In the genomic region with DNA sequence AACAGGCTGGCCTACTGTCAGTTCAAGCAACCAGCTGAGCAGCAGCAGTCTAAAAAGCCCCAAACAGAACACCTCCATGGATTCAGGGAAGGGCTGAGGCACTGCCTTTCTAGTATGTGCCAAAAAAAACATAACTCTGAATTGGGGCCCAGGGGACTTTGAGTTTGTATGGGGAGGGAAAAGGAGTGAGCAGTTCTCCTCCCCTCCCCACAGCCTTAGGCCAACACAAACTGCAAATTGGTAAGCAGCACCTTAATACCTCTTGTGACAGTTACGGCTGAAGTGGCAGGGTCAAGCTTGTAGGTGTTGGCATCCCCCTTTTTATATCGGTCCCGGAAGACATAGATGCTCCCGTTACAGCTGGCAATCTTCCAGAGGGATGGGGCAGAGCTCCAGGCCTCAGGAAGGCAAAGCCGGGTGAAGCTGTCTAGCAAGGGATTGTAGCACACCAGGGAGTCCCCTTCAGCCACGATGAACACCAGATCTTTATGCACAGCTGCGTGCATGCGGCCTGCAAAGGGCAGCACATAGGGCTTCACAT, we compare ENCODE assay signal across 16 cellular contexts. TPM values are rescaled to one million over a fixed set of nuclear protein-coding genes. Genes with fewer than 3 reads are reported as not detected.
DNase-seq lines count a peak whose midpoint lies in the region; ATAC-seq and TF ChIP-seq lines count a peak whose summit lies in the region.
"Had no signal": no experiment of that assay in that cellular context is flagged by ENCODE, and none has a peak within 500 bp of the region (broad histone marks: within the 10 kb centered on the region; RNA-seq: fewer than 3 reads in every experiment).

No MANE protein-coding gene starts in this region.

- no peak for ATAC-seq in stimulated activated naive CD8-positive, alpha-beta T cell treated with anti-CD3 and anti-CD28 coated beads, Interleukin-15, Interleukin-2, amounts not matched to agents 100 U/mL and 50 U/mL, for 24 hours
- no peak for ATAC-seq in stimulated activated memory B cell treated with anti-CD40 and anti-IgM and Interleukin-4, amounts not matched to agents 10 μg/mL and 1 μg/mL and 100 μg/mL, for 72 hours
- ATAC-seq: A549 had no signal

- H3K9me3 Mint-ChIP-seq in stimulated activated naive CD8-positive, alpha-beta T cell treated with anti-CD3 and anti-CD28 coated beads, Interleukin-15, Interleukin-2, amounts not matched to agents 100 ng/mL and 50 ng/mL, for 24 hours = no peaks in the 10 kb centered on the region
- no peaks in the 10 kb centered on the region for H3K9me3 Mint-ChIP-seq in stimulated activated memory B cell treated with anti-CD40 and anti-IgM and Interleukin-4, amounts not matched to agents 10 μg/mL and 1 μg/mL and 100 μg/mL, for 72 hours
- H3K9me3 Mint-ChIP-seq: T-helper 1 cell treated with Interleukin-12 subunit alpha and Interleukin-12 subunit beta and Interleukin-4 antibody, amounts not matched to agents 30 μg/mL and 1 μg/mL, for 36 hours had no signal

- H3K36me3 Mint-ChIP-seq in stimulated activated naive CD8-positive, alpha-beta T cell treated with anti-CD3 and anti-CD28 coated beads, Interleukin-15, Interleukin-2, amounts not matched to agents 100 ng/mL and 50 ng/mL, for 24 hours (ENCODE audit: low read depth) = peaks cover 66% of the 10 kb centered on the region
- peaks cover 31% of the 10 kb centered on the region for H3K36me3 Mint-ChIP-seq in stimulated activated memory B cell treated with anti-CD40 and anti-IgM and Interleukin-4, amounts not matched to agents 10 μg/mL and 1 μg/mL and 100 μg/mL, for 72 hours

- no peaks in the 10 kb centered on the region for H3K27me3 ChIP-seq in dorsolateral prefrontal cortex
- no peaks in the 10 kb centered on the region for H3K27me3 ChIP-seq in ascending aorta
- H3K27me3 ChIP-seq in effector memory CD4-positive, alpha-beta T cell (replicated peaks; ENCODE audit: control insufficient read depth, insufficient read depth, low read length, poor library complexity, severe bottlenecking) = no peaks in the 10 kb centered on the region

- intact Hi-C loops in dorsolateral prefrontal cortex (cut with DNase I) = loop anchor here in 1 of 2 donors (10.0 kb wide), 1 partner anchor 192 kb away; a partner anchor contains a TSS
- intact Hi-C loops in ascending aorta (cut with DNase I) = no loop called here

- no peak overlapping the region for H3K4me3 Mint-ChIP-seq in stimulated activated naive CD8-positive, alpha-beta T cell treated with anti-CD3 and anti-CD28 coated beads, Interleukin-15, Interleukin-2, amounts not matched to agents 100 ng/mL and 50 ng/mL, for 24 hours
- no peak overlapping the region for H3K4me3 Mint-ChIP-seq in stimulated activated memory B cell treated with anti-CD40 and anti-IgM and Interleukin-4, amounts not matched to agents 10 μg/mL and 1 μg/mL and 100 μg/mL, for 72 hours
- H3K4me3 Mint-ChIP-seq: T-helper 1 cell treated with Interleukin-12 subunit alpha and Interleukin-12 subunit beta and Interleukin-4 antibody, amounts not matched to agents 30 μg/mL and 1 μg/mL, for 36 hours had no signal

- H3K27ac Mint-ChIP-seq in stimulated activated naive CD8-positive, alpha-beta T cell treated with anti-CD3 and anti-CD28 coated beads, Interleukin-15, Interleukin-2, amounts not matched to agents 100 ng/mL and 50 ng/mL, for 24 hours = peak overlapping the region; percentile 40
- H3K27ac Mint-ChIP-seq in stimulated activated memory B cell treated with anti-CD40 and anti-IgM and Interleukin-4, amounts not matched to agents 10 μg/mL and 1 μg/mL and 100 μg/mL, for 72 hours = no peak overlapping the region
- H3K27ac Mint-ChIP-seq: progenitor cell of endocrine pancreas; T-helper 1 cell treated with Interleukin-12 subunit alpha and Interleukin-12 subunit beta and Interleukin-4 antibody, amounts not matched to agents 30 μg/mL and 1 μg/mL, for 36 hours had no signal

- peaks cover 19% of the 10 kb centered on the region for H3K4me1 Mint-ChIP-seq in stimulated activated naive CD8-positive, alpha-beta T cell treated with anti-CD3 and anti-CD28 coated beads, Interleukin-15, Interleukin-2, amounts not matched to agents 100 ng/mL and 50 ng/mL, for 24 hours (ENCODE audit: low read depth)
- H3K4me1 Mint-ChIP-seq in stimulated activated memory B cell treated with anti-CD40 and anti-IgM and Interleukin-4, amounts not matched to agents 10 μg/mL and 1 μg/mL and 100 μg/mL, for 72 hours = peaks cover 16% of the 10 kb centered on the region

- H3K27ac ChIP-seq in dorsolateral prefrontal cortex (peak overlapping the region in 58 of 59 donors; percentile 13 to 91 (median 79)), ascending aorta (no peak overlapping the region)
- H3K27ac ChIP-seq in effector memory CD4-positive, alpha-beta T cell (ENCODE audit: insufficient read depth, low read length, poor library complexity, severe bottlenecking) = no peak overlapping the region
- H3K27ac ChIP-seq: A549, thoracic aorta had no signal

- H3K9me3 ChIP-seq in ascending aorta = no peaks in the 10 kb centered on the region
- H3K9me3 ChIP-seq in effector memory CD4-positive, alpha-beta T cell (ENCODE audit: control insufficient read depth, low read length) = no peaks in the 10 kb centered on the region
- H3K9me3 ChIP-seq: A549, thoracic aorta had no signal

- H3K36me3 ChIP-seq in ascending aorta = peaks cover 47 to 59% of the 10 kb centered on the region in 2 donors
- H3K36me3 ChIP-seq in effector memory CD4-positive, alpha-beta T cell (ENCODE audit: control insufficient read depth, insufficient read depth, low read length) = peaks cover 42% of the 10 kb centered on the region

- no peak for TF ChIP-seq CTCF in dorsolateral prefrontal cortex (IDR thresholded peaks at IDR 0.05 in 54 of 56, conservative IDR thresholded peaks at IDR 0.05 in 2 of 56; ENCODE audit: low read depth in 1 of 56, partially characterized antibody in 56 of 56)
- TF ChIP-seq CTCF in ascending aorta (IDR thresholded peaks at IDR 0.05) = no peak

- H3K4me1 ChIP-seq in ascending aorta = peaks cover 5 to 8% of the 10 kb centered on the region in 2 donors
- H3K4me1 ChIP-seq in effector memory CD4-positive, alpha-beta T cell (ENCODE audit: control insufficient read depth, insufficient read depth, low read length, poor library complexity, severe bottlenecking) = peaks cover 7% of the 10 kb centered on the region

- no peak for DNase-seq in stimulated activated naive CD8-positive, alpha-beta T cell treated with anti-CD3 and anti-CD28 coated beads, Interleukin-15, Interleukin-2, amounts not matched to agents 100 U/mL and 50 U/mL, for 24 hours
- DNase-seq in dorsolateral prefrontal cortex (peak in 1 of 10 donors; percentile 41), lung microvascular endothelial cell (ENCODE audit: low read depth in 2 of 2) (peak; percentile 7 to 29), ascending aorta (ENCODE audit: low spot score in 2 of 2) (no peak)
- no peak for DNase-seq in effector memory CD4-positive, alpha-beta T cell
- DNase-seq in stimulated activated CD4-positive, alpha-beta T cell treated with anti-CD3 and anti-CD28 coated beads, Interleukin-2, amount 100 ng/mL, for 48 hours = no peak
- DNase-seq: activated naive CD4-positive, alpha-beta T cell treated with Interleukin-2 at 50 U/mL for 16 hours; DMS53; mesendoderm; NCI-H2029 treated with DMSO at 0.1 percent for 48 hours had no signal

- H3K4me3 ChIP-seq in dorsolateral prefrontal cortex (peak overlapping the region in 27 of 59 donors; percentile 1 to 38 (median 12)), ascending aorta (no peak overlapping the region)
- no peak overlapping the region for H3K4me3 ChIP-seq in effector memory CD4-positive, alpha-beta T cell (ENCODE audit: insufficient read depth, low read depth, low read length, poor library complexity, severe bottlenecking)
- H3K4me3 ChIP-seq: A549, thoracic aorta had no signal

- no peaks in the 10 kb centered on the region for H3K27me3 Mint-ChIP-seq in stimulated activated naive CD8-positive, alpha-beta T cell treated with anti-CD3 and anti-CD28 coated beads, Interleukin-15, Interleukin-2, amounts not matched to agents 100 ng/mL and 50 ng/mL, for 24 hours
- H3K27me3 Mint-ChIP-seq in stimulated activated memory B cell treated with anti-CD40 and anti-IgM and Interleukin-4, amounts not matched to agents 10 μg/mL and 1 μg/mL and 100 μg/mL, for 72 hours = no peaks in the 10 kb centered on the region
- H3K27me3 Mint-ChIP-seq: progenitor cell of endocrine pancreas had no signal

RNA-seq across cellular contexts. Expression of a gene that starts 6.0 kb away (rescaled TPM):
- total RNA-seq in dorsolateral prefrontal cortex = 10 to 100 TPM; 12.8 to 27.9 (median 19.6) TPM
- total RNA-seq in lung microvascular endothelial cell = 22.7 and 32.9 TPM in 2 replicates
- total RNA-seq in ascending aorta = 14.8 TPM

RNA-seq across cellular contexts. Expression of a gene that starts 6.1 kb away (rescaled TPM):
- total RNA-seq in dorsolateral prefrontal cortex (100 to 1,000 TPM in 100 of 120 experiments, 10 to 100 TPM in 20; 59.7 to 172 (median 126) TPM), lung microvascular endothelial cell (63.2 and 69.4 TPM in 2 replicates), ascending aorta (19.9 TPM)

RNA-seq across cellular contexts. Expression of a gene that starts 7.4 kb away (rescaled TPM):
- total RNA-seq in dorsolateral prefrontal cortex = 10 to 100 TPM; 21.5 to 52.5 (median 36.6) TPM
- 57.1 and 75.2 TPM in 2 replicates for total RNA-seq in lung microvascular endothelial cell
- total RNA-seq in ascending aorta = 215 TPM

RNA-seq across cellular contexts. Expression of a gene that starts 13.7 kb away (rescaled TPM):
- 1 to 10 TPM in 3 of 120 experiments, under 1 TPM in 43, not detected in 74; 0.29 to 1.2 (median 0.50) TPM for total RNA-seq in dorsolateral prefrontal cortex
- total RNA-seq in lung microvascular endothelial cell = not detected in 2 replicates
- not detected for total RNA-seq in ascending aorta

RNA-seq across cellular contexts. Expression of a gene that starts 19.9 kb away (rescaled TPM):
- total RNA-seq in dorsolateral prefrontal cortex = 100 to 1,000 TPM in 113 of 120 experiments, 10 to 100 TPM in 7; 79.5 to 194 (median 131) TPM
- 55.6 and 75.0 TPM in 2 replicates for total RNA-seq in lung microvascular endothelial cell
- 68.9 TPM for total RNA-seq in ascending aorta

Comparison
In these comparisons a context has a peak if more than half of its experiments do, and no peak if none do; other contexts are left out.
1. DNase-seq: peak in lung microvascular endothelial cell (2 of 2); none in stimulated activated naive CD8-positive, alpha-beta T cell treated with anti-CD3 and anti-CD28 coated beads, Interleukin-15, Interleukin-2, amounts not matched to agents 100 U/mL and 50 U/mL, for 24 hours (single experiment), ascending aorta (0 of 2), effector memory CD4-positive, alpha-beta T cell (0 of 3) and stimulated activated CD4-positive, alpha-beta T cell treated with anti-CD3 and anti-CD28 coated beads, Interleukin-2, amount 100 ng/mL, for 48 hours (0 of 2).
2. H3K27ac ChIP-seq: peak in dorsolateral prefrontal cortex (58 of 59); none in ascending aorta (0 of 2) and effector memory CD4-positive, alpha-beta T cell (single experiment).